ENCODE assay signal across 8 cellular contexts in genomic region chr16:19804538-19805323, GRCh38.
DNase-seq lines count a peak whose midpoint lies in the region; FAIRE-seq and TF ChIP-seq lines count a peak whose summit lies in the region.

No MANE protein-coding gene starts in this region.

- in situ Hi-C loops in brain microvascular endothelial cell (cut with HindIII; ENCODE audit: low pct_ligation_motif_present, low sequenced_read_pairs) (no loop called here), GM13976 (cut with MboI; ENCODE audit: low sequenced_read_pairs, unreplicated experiment) (no loop called here)

- TF ChIP-seq CTCF in brain microvascular endothelial cell (IDR thresholded peaks at IDR 0.05; ENCODE audit: low read depth, low read length, missing control alignments) (no peak), GM13976 (IDR thresholded peaks at IDR 0.05; ENCODE audit: borderline replicate concordance, control extremely low read depth, extremely low read depth, insufficient read depth, missing control alignments) (no peak), osteoblast (IDR thresholded peaks at IDR 0.05; ENCODE audit: extremely low read depth, low read depth, low read length) (no peak)

- no peak overlapping the region for H3K4me2 ChIP-seq in osteoblast (ENCODE audit: insufficient read depth, low read length)

- H3K9me3 ChIP-seq in iPS-15b (ENCODE audit: control insufficient read depth, insufficient read depth, low read length) (peaks cover 10% of the 10 kb centered on the region), osteoblast (ENCODE audit: low read depth, low read length) (no peaks in the 10 kb centered on the region)

- DNase-seq in GM12891 (ENCODE audit: insufficient read length, low spot score) (no peak), NCI-H510A (lab: John Stamatoyannopoulos, UW) (peak; percentile 98), brain microvascular endothelial cell (no peak), GM13976 (ENCODE audit: low spot score) (no peak), osteoblast (ENCODE audit: insufficient read length, low spot score, missing footprints) (no peak)
- peak; percentile 19 to 24 for DNase-seq in activated T-cell treated with anti-CD3 and anti-CD28 coated beads, Interleukin-2, amount 50 U/mL, for 48 hours
- peak; percentile 0 for DNase-seq in stimulated activated CD8-positive, alpha-beta memory T cell treated with anti-CD3 and anti-CD28 coated beads, Interleukin-15, amount 100 ng/mL, for 1 hour (ENCODE audit: low read depth)

- no peaks in the 10 kb centered on the region for H3K79me2 ChIP-seq in osteoblast (ENCODE audit: insufficient read depth, low read length)

- no peak overlapping the region for H2AFZ ChIP-seq in osteoblast (ENCODE audit: low read length)

- no peak for TF ChIP-seq POLR2A in GM12891 (IDR thresholded peaks at IDR 0.05; ENCODE audit: low read depth, low read length)

- no peaks in the 10 kb centered on the region for H3K27me3 ChIP-seq in iPS-15b (ENCODE audit: control insufficient read depth, insufficient read depth, low read length)
- H3K27me3 ChIP-seq in brain microvascular endothelial cell (replicated peaks) = no peaks in the 10 kb centered on the region
- H3K27me3 ChIP-seq in osteoblast (ENCODE audit: insufficient read depth, low read length) = no peaks in the 10 kb centered on the region

- H3K4me1 ChIP-seq in iPS-15b (ENCODE audit: control insufficient read depth, insufficient read depth, low read length) (peaks cover 5% of the 10 kb centered on the region), osteoblast (ENCODE audit: insufficient read depth, low read length) (no peaks in the 10 kb centered on the region)

- H3K36me3 ChIP-seq in iPS-15b (ENCODE audit: control insufficient read depth, insufficient read depth, low read length) (peaks cover 4% of the 10 kb centered on the region), brain microvascular endothelial cell (replicated peaks) (no peaks in the 10 kb centered on the region), osteoblast (ENCODE audit: insufficient read depth, low read length) (no peaks in the 10 kb centered on the region)

- peak overlapping the region; percentile 57 for H3K9ac ChIP-seq in iPS-15b (ENCODE audit: low read depth, low read length)

- H3K27ac ChIP-seq in brain microvascular endothelial cell = no peak overlapping the region
- no peak overlapping the region for H3K27ac ChIP-seq in osteoblast (ENCODE audit: low read depth, low read length)

- no peaks in the 10 kb centered on the region for H4K20me1 ChIP-seq in osteoblast (ENCODE audit: insufficient read depth, low read length)

- no peak overlapping the region for H3K4me3 ChIP-seq in iPS-15b (ENCODE audit: low read depth, low read length)
- H3K4me3 ChIP-seq in brain microvascular endothelial cell (ENCODE audit: low read depth, low read length) = no peak overlapping the region
- no peak overlapping the region for H3K4me3 ChIP-seq in osteoblast (ENCODE audit: insufficient read depth, low read length)

- FAIRE-seq in GM12891 (lab: Jason Lieb, UNC) = peak; percentile 76

TF ChIP-seq in GM12891, 5 proteins besides CTCF, POLR2A, EP300 and RAD21:
- 0 out of 2 replicates have a peak, but pooled peaks have one; percentile 28 for TF ChIP-seq SPI1 (IDR thresholded peaks at IDR 0.05; ENCODE audit: low read depth, low read length)
- no peak for TF ChIP-seq PAX5 (IDR thresholded peaks at IDR 0.05; ENCODE audit: insufficient read depth, low read length, severe bottlenecking)
- no peak for TF ChIP-seq POU2F2 (IDR thresholded peaks at IDR 0.05; ENCODE audit: low read depth, low read length)

Comparison
In these comparisons a context has a peak if more than half of its experiments do, and no peak if none do; other contexts are left out.
1. DNase-seq: peak in NCI-H510A (single experiment), activated T-cell treated with anti-CD3 and anti-CD28 coated beads, Interleukin-2, amount 50 U/mL, for 48 hours (2 of 2) and stimulated activated CD8-positive, alpha-beta memory T cell treated with anti-CD3 and anti-CD28 coated beads, Interleukin-15, amount 100 ng/mL, for 1 hour (single experiment); none in GM12891 (single experiment), brain microvascular endothelial cell (single experiment), GM13976 (single experiment) and osteoblast (single experiment).